ENCODE assay signal across 9 cellular contexts in genomic region chr6:84399003-84399402, GRCh38.
"Had no signal": no experiment of that assay in that cellular context is flagged by ENCODE, and none has a peak within 500 bp of the region (broad histone marks: within the 10 kb centered on the region; RNA-seq: fewer than 3 reads in every experiment).

No MANE protein-coding gene starts in this region.

- H3K4me3 ChIP-seq: GM23338 had no signal

- H3K27ac Mint-ChIP-seq: GM23338, HFFc6 had no signal

- H3K4me1 Mint-ChIP-seq: GM23338, H9 had no signal

- H3K9me3 Mint-ChIP-seq: GM23338, H9, HFFc6 had no signal

- FAIRE-seq: H1, H54 had no signal

- DNase-seq: H9, HCEC 1CT, HFFc6, IMR-90, KBM-7 had no signal

- ATAC-seq: GM23338 had no signal

- H3K27ac ChIP-seq: HL-60 had no signal

- H3K4me3 Mint-ChIP-seq: GM23338, H9, HFFc6 had no signal

- H3K4me2 ChIP-seq: GM23338 had no signal
